14 cellular contexts compared by ENCODE assay signal in genomic region chr12:131210506-131211278, GRCh38.
DNase-seq lines count a peak whose midpoint lies in the region; ATAC-seq and TF ChIP-seq lines count a peak whose summit lies in the region.
"Had no signal": no experiment of that assay in that cellular context is flagged by ENCODE, and none has a peak within 500 bp of the region (broad histone marks: within the 10 kb centered on the region; RNA-seq: fewer than 3 reads in every experiment).

No MANE protein-coding gene starts in this region.

- in situ Hi-C loops in GM13977 (cut with MboI; ENCODE audit: low pct_unique_long_range_greater_than_20kb, low sequenced_read_pairs, unreplicated experiment), result no loop called here

- no peak for ATAC-seq in activated CD8-positive, alpha-beta T cell treated with anti-CD3 and anti-CD28 coated beads for 36 hours
- ATAC-seq in activated CD8-positive, alpha-beta T cell treated with anti-CD3 and anti-CD28 coated beads, Interleukin-2, amount 10 ng/mL, durations not matched to agents 7 days and 5 days, result no peak
- ATAC-seq in sciatic nerve, result no peak
- no peak for ATAC-seq in HG03442 (IDR thresholded peaks at IDR 0.05; ENCODE audit: unreplicated experiment)
- no peak for ATAC-seq in HG02870 (IDR thresholded peaks at IDR 0.05; ENCODE audit: unreplicated experiment)
- ATAC-seq: HepG2 had no signal

- no peak overlapping the region for H3K4me3 Mint-ChIP-seq in activated CD8-positive, alpha-beta T cell treated with anti-CD3 and anti-CD28 coated beads for 36 hours
- H3K4me3 Mint-ChIP-seq in activated CD8-positive, alpha-beta T cell treated with anti-CD3 and anti-CD28 coated beads, Interleukin-2, amount 10 ng/mL, durations not matched to agents 7 days and 5 days, result no peak overlapping the region

- DNase-seq in activated CD8-positive, alpha-beta T cell treated with anti-CD3 and anti-CD28 coated beads for 36 hours, result no peak
- DNase-seq in activated CD8-positive, alpha-beta T cell treated with anti-CD3 and anti-CD28 coated beads, Interleukin-2, amount 10 ng/mL, durations not matched to agents 7 days and 5 days, result no peak
- DNase-seq in GM13977 (ENCODE audit: low spot score) (peak; percentile 8), left kidney (ENCODE audit: low read depth, low spot score) (peak; percentile 55), sciatic nerve (ENCODE audit: low spot score) (peak; percentile 23), T1000 (lab: John Stamatoyannopoulos, UW) (no peak)
- DNase-seq: MG63, NCI-H1092 treated with DMSO at 0.1 percent for 48 hours, NCI-H1694 treated with DMSO at 0.1 percent for 48 hours, NCI-H2171 treated with DMSO at 0.1 percent for 48 hours, NCI-H774 had no signal

- H3K9me3 Mint-ChIP-seq in activated CD8-positive, alpha-beta T cell treated with anti-CD3 and anti-CD28 coated beads for 36 hours, result peaks cover 7% of the 10 kb centered on the region
- no peaks in the 10 kb centered on the region for H3K9me3 Mint-ChIP-seq in activated CD8-positive, alpha-beta T cell treated with anti-CD3 and anti-CD28 coated beads, Interleukin-2, amount 10 ng/mL, durations not matched to agents 7 days and 5 days (ENCODE audit: insufficient read depth)

- POLR2A ChIA-PET in activated CD8-positive, alpha-beta T cell treated with anti-CD3 and anti-CD28 coated beads for 36 hours (lab: Charles Lee), result interaction anchor here (0.9 to 1.2 kb wide), 2 partner anchors 9 to 117 kb away, joined by 3 read pairs; no protein-coding TSS in a partner anchor
- POLR2A ChIA-PET in activated CD8-positive, alpha-beta T cell treated with anti-CD3 and anti-CD28 coated beads, Interleukin-2, amount 10 ng/mL, durations not matched to agents 7 days and 5 days (lab: Charles Lee), result no interaction called here

- intact Hi-C loops in activated CD8-positive, alpha-beta T cell treated with anti-CD3 and anti-CD28 coated beads for 36 hours (cut with micrococcal nuclease), result no loop called here
- intact Hi-C loops in sciatic nerve (cut with DNase I), result no loop called here

- H3K27ac Mint-ChIP-seq in activated CD8-positive, alpha-beta T cell treated with anti-CD3 and anti-CD28 coated beads for 36 hours, result peak overlapping the region; percentile 13
- no peak overlapping the region for H3K27ac Mint-ChIP-seq in activated CD8-positive, alpha-beta T cell treated with anti-CD3 and anti-CD28 coated beads, Interleukin-2, amount 10 ng/mL, durations not matched to agents 7 days and 5 days

- CTCF ChIA-PET in activated CD8-positive, alpha-beta T cell treated with anti-CD3 and anti-CD28 coated beads for 36 hours (lab: Charles Lee), result interaction anchor here (0.7 to 1.7 kb wide), 3 partner anchors 104 to 106 kb away, joined by 3 to 4 read pairs (median 3); no protein-coding TSS in a partner anchor
- CTCF ChIA-PET in activated CD8-positive, alpha-beta T cell treated with anti-CD3 and anti-CD28 coated beads, Interleukin-2, amount 10 ng/mL, durations not matched to agents 7 days and 5 days (lab: Charles Lee), result interaction anchor here (1.2 to 2.3 kb wide), 2 partner anchors 77 to 105 kb away, joined by 3 to 5 read pairs; no protein-coding TSS in a partner anchor

- H3K36me3 Mint-ChIP-seq in activated CD8-positive, alpha-beta T cell treated with anti-CD3 and anti-CD28 coated beads for 36 hours (ENCODE audit: low read depth), result peaks cover 2% of the 10 kb centered on the region
- H3K36me3 Mint-ChIP-seq in activated CD8-positive, alpha-beta T cell treated with anti-CD3 and anti-CD28 coated beads, Interleukin-2, amount 10 ng/mL, durations not matched to agents 7 days and 5 days (ENCODE audit: low read depth), result no peaks in the 10 kb centered on the region

- H3K4me1 Mint-ChIP-seq in activated CD8-positive, alpha-beta T cell treated with anti-CD3 and anti-CD28 coated beads for 36 hours (ENCODE audit: low read depth), result peaks cover 33% of the 10 kb centered on the region
- H3K4me1 Mint-ChIP-seq in activated CD8-positive, alpha-beta T cell treated with anti-CD3 and anti-CD28 coated beads, Interleukin-2, amount 10 ng/mL, durations not matched to agents 7 days and 5 days (ENCODE audit: low read depth), result peaks cover 18% of the 10 kb centered on the region

- no peak for TF ChIP-seq CTCF in activated CD8-positive, alpha-beta T cell treated with anti-CD3 and anti-CD28 coated beads for 36 hours (IDR thresholded peaks at IDR 0.05)
- TF ChIP-seq CTCF in GM13977 (IDR thresholded peaks at IDR 0.05; ENCODE audit: extremely low read depth, insufficient read depth, missing control alignments), result no peak

- H3K27me3 Mint-ChIP-seq in activated CD8-positive, alpha-beta T cell treated with anti-CD3 and anti-CD28 coated beads for 36 hours, result peaks cover 2% of the 10 kb centered on the region
- no peaks in the 10 kb centered on the region for H3K27me3 Mint-ChIP-seq in activated CD8-positive, alpha-beta T cell treated with anti-CD3 and anti-CD28 coated beads, Interleukin-2, amount 10 ng/mL, durations not matched to agents 7 days and 5 days (ENCODE audit: low read depth)

Comparison
In these comparisons a context has a peak if more than half of its experiments do, and no peak if none do; other contexts are left out.
1. DNase-seq: peak in GM13977 (single experiment), left kidney (single experiment) and sciatic nerve (single experiment); none in activated CD8-positive, alpha-beta T cell treated with anti-CD3 and anti-CD28 coated beads for 36 hours (single experiment), activated CD8-positive, alpha-beta T cell treated with anti-CD3 and anti-CD28 coated beads, Interleukin-2, amount 10 ng/mL, durations not matched to agents 7 days and 5 days (single experiment) and T1000 (single experiment).